Comparison of ENCODE assay signal across 1 cellular context in the genomic region with DNA sequence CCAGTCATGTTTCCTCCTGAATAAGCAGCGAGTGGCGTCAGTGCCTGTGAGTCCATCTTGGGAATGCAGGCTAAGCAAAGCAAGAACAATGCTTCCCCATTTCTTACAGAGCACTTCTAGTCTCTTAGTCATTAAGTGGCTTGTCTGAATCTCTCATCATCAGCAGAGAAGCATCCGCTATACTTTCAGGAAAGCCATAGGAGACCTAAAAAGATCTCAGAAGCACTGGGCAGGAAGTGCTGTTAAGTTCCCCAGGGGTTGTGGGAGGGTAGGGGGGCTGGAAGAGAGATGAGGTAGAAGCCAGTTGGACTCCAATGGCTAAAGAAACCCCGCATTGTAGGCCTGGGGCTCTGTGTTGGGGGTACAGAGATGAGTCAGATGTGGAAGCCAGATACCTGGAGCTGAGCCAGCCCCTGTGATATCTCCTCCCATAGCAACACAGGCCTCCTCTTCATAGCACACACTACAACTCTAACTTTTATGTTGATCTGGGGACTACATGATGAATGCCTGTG.
TF ChIP-seq lines count a peak whose summit lies in the region.

No MANE protein-coding gene starts in this region.

TF ChIP-seq in WTC11, 78 proteins besides CTCF, POLR2A, EP300 and RAD21 (continued from another document):
- TF ChIP-seq, protein P1, sequence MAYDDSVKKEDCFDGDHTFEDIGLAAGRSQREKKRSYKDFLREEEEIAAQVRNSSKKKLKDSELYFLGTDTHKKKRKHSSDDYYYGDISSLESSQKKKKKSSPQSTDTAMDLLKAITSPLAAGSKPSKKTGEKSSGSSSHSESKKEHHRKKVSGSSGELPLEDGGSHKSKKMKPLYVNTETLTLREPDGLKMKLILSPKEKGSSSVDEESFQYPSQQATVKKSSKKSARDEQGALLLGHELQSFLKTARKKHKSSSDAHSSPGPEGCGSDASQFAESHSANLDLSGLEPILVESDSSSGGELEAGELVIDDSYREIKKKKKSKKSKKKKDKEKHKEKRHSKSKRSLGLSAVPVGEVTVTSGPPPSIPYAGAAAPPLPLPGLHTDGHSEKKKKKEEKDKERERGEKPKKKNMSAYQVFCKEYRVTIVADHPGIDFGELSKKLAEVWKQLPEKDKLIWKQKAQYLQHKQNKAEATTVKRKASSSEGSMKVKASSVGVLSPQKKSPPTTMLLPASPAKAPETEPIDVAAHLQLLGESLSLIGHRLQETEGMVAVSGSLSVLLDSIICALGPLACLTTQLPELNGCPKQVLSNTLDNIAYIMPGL (CRISPR knock-in tag; IDR thresholded peaks at IDR 0.05), result no peak
